In genomic region chr5:154754460-154755360, GRCh38 we compare ENCODE assay signal across 1 cellular context.
TF ChIP-seq lines count a peak whose summit lies in the region.

No MANE protein-coding gene starts in this region.

TF ChIP-seq in HepG2, 621 proteins besides CTCF, POLR2A, EP300 and RAD21 (continued from another document and continues in another):
- TF ChIP-seq PRDM4 (CRISPR knock-in tag; IDR thresholded peaks at IDR 0.05; ENCODE audit: borderline replicate concordance) (no peak), ARHGAP35 (CRISPR knock-in tag; IDR thresholded peaks at IDR 0.05; ENCODE audit: borderline replicate concordance) (no peak; the same call in 1 of the 2 replicates), GPBP1L1 (CRISPR knock-in tag; IDR thresholded peaks at IDR 0.05) (no peak), ZXDC (CRISPR knock-in tag; IDR thresholded peaks at IDR 0.05) (no peak), ZNF446 (CRISPR knock-in tag; IDR thresholded peaks at IDR 0.05) (no peak), NCOA5 (CRISPR knock-in tag; IDR thresholded peaks at IDR 0.05) (no peak), PHB2 (IDR thresholded peaks at IDR 0.05; ENCODE audit: partially characterized antibody) (no peak), ZNF337 (CRISPR knock-in tag; IDR thresholded peaks at IDR 0.05; ENCODE audit: borderline replicate concordance, low read depth) (no peak), RBAK (CRISPR knock-in tag; IDR thresholded peaks at IDR 0.05) (no peak), NR2F2 (IDR thresholded peaks at IDR 0.05; ENCODE audit: borderline replicate concordance, low read depth) (no peak), MXD3 (CRISPR knock-in tag; IDR thresholded peaks at IDR 0.05) (peak; percentile 82), TFDP1 (CRISPR knock-in tag; IDR thresholded peaks at IDR 0.05; ENCODE audit: borderline replicate concordance) (peak; percentile 84), NFIC (IDR thresholded peaks at IDR 0.05; ENCODE audit: low read length) (no peak), KMT2A (CRISPR knock-in tag; IDR thresholded peaks at IDR 0.05) (peak; percentile 59; the same call in 1 of the 2 replicates), ZNF17 (CRISPR knock-in tag; IDR thresholded peaks at IDR 0.05) (no peak), SOX6 (IDR thresholded peaks at IDR 0.05) (no peak), SOX6 (CRISPR knock-in tag; IDR thresholded peaks at IDR 0.05) (peak; percentile 75), RNF219 (CRISPR knock-in tag; IDR thresholded peaks at IDR 0.05) (no peak), ZNF335 (CRISPR knock-in tag; IDR thresholded peaks at IDR 0.05) (no peak), AGO2 (optimal IDR thresholded peaks at IDR 0.05; ENCODE audit: low read depth, low read length) (peak; percentile 30), ZBTB34 (CRISPR knock-in tag; IDR thresholded peaks at IDR 0.05) (no peak), ZNF790 (CRISPR knock-in tag; IDR thresholded peaks at IDR 0.05; ENCODE audit: borderline replicate concordance) (no peak), ZNF10 (CRISPR knock-in tag; IDR thresholded peaks at IDR 0.05; ENCODE audit: borderline replicate concordance, low read depth) (no peak), BRF2 (CRISPR knock-in tag; IDR thresholded peaks at IDR 0.05) (no peak), HNRNPL (IDR thresholded peaks at IDR 0.05; ENCODE audit: low read depth, low read length) (0 out of 2 replicates have a peak, but pooled peaks have one; percentile 36), ZNF430 (CRISPR knock-in tag; IDR thresholded peaks at IDR 0.05) (peak; percentile 31; the same call in 1 of the 2 replicates), ZNF598 (CRISPR knock-in tag; IDR thresholded peaks at IDR 0.05; ENCODE audit: borderline replicate concordance) (no peak), HNRNPLL (IDR thresholded peaks at IDR 0.05; ENCODE audit: low read depth, low read length, poor library complexity, severe bottlenecking) (peak; percentile 23), ZNF546 (CRISPR knock-in tag; conservative IDR thresholded peaks at IDR 0.05) (no peak), SP4 (CRISPR knock-in tag; IDR thresholded peaks at IDR 0.05) (peak; percentile 91), TFDP2 (CRISPR knock-in tag; IDR thresholded peaks at IDR 0.05) (peak; percentile 63; the same call in 1 of the 2 replicates), ZNF33B (CRISPR knock-in tag; IDR thresholded peaks at IDR 0.05) (no peak), ZNF343 (CRISPR knock-in tag; IDR thresholded peaks at IDR 0.05) (no peak), ZNF329 (CRISPR knock-in tag; IDR thresholded peaks at IDR 0.05; ENCODE audit: low read depth) (no peak), ZNF75D (CRISPR knock-in tag; IDR thresholded peaks at IDR 0.05; ENCODE audit: borderline replicate concordance) (no peak), NR3C1 (CRISPR knock-in tag; IDR thresholded peaks at IDR 0.05) (no peak), ZNF558 (CRISPR knock-in tag; IDR thresholded peaks at IDR 0.05; ENCODE audit: borderline replicate concordance) (no peak), GLI4 (CRISPR knock-in tag; IDR thresholded peaks at IDR 0.05; ENCODE audit: borderline replicate concordance) (no peak), SOX13 (IDR thresholded peaks at IDR 0.05) (no peak), SOX13 (CRISPR knock-in tag; conservative IDR thresholded peaks at IDR 0.05 in 1 of 2, IDR thresholded peaks at IDR 0.05 in 1 of 2) (0 out of 4 replicates have a peak, but pooled peaks of 1 of the 2 experiments have one; percentile 62), SMAD1 (CRISPR knock-in tag; IDR thresholded peaks at IDR 0.05; ENCODE audit: borderline replicate concordance, low read depth) (0 out of 2 replicates have a peak, but pooled peaks have one; percentile 27), CERS6 (CRISPR knock-in tag; IDR thresholded peaks at IDR 0.05) (no peak), HDAC2 (CRISPR knock-in tag; IDR thresholded peaks at IDR 0.05) (peak; percentile 59; the same call in 1 of the 2 replicates), ZNF83 (CRISPR knock-in tag; IDR thresholded peaks at IDR 0.05; ENCODE audit: borderline replicate concordance) (0 out of 2 replicates have a peak, but pooled peaks have one; percentile 27), GMEB2 (CRISPR knock-in tag; IDR thresholded peaks at IDR 0.05; ENCODE audit: low read depth) (peak; percentile 91), ZNF143 (CRISPR knock-in tag; IDR thresholded peaks at IDR 0.05) (no peak), ZBTB2 (CRISPR knock-in tag; IDR thresholded peaks at IDR 0.05; ENCODE audit: low read depth) (peak; percentile 84; the same call in 1 of the 2 replicates)
